ENCODE assay signal across 8 cellular contexts in genomic region chr17:50345443-50346312, GRCh38. TPM values are rescaled to one million over a fixed set of nuclear protein-coding genes. Genes with fewer than 3 reads are reported as not detected.
DNase-seq lines count a peak whose midpoint lies in the region; ATAC-seq and TF ChIP-seq lines count a peak whose summit lies in the region.

Gene XYLT2, plus strand, starts transcription at chr17:50346126. Its CDS starts 15 bp downstream, at chr17:50346141.

- peak within 1 kb of the TSS; percentile 92 for H3K4me3 ChIP-seq in BJ (ENCODE audit: low read depth, low read length)
- peak within 1 kb of the TSS; percentile 92 for H3K4me3 ChIP-seq in lower lobe of right lung

- TF ChIP-seq CTCF in BJ (IDR thresholded peaks at IDR 0.05; ENCODE audit: insufficient read depth, low read depth, low read length) (no peak), lower lobe of right lung (IDR thresholded peaks at IDR 0.05) (no peak)

- POLR2A ChIA-PET in BJ (lab: Charles Lee): no interaction called here
- POLR2A ChIA-PET in activated CD4-positive, alpha-beta memory T cell treated with anti-CD3 and anti-CD28 coated beads for 36 hours (lab: Charles Lee): interaction anchor here (0.6 to 2.0 kb wide), 9 partner anchors 11 to 205 kb away, joined by 3 to 10 read pairs (median 4); partner anchors contain the start of genes EME1, LRRC59 and MRPL27

- H3K9me3 Mint-ChIP-seq in activated CD4-positive, alpha-beta memory T cell treated with anti-CD3 and anti-CD28 coated beads for 36 hours: no peaks in the 10 kb centered on the region

- no peaks in the 10 kb centered on the region for H3K9me3 ChIP-seq in lower lobe of right lung

- CTCF ChIA-PET in BJ (lab: Yijun Ruan, JAX): interaction anchor here (1.0 to 2.7 kb wide), 4 partner anchors 13 to 52 kb away, joined by 3 to 19 read pairs (median 5); partner anchors contain the start of gene LRRC59
- CTCF ChIA-PET in activated CD4-positive, alpha-beta memory T cell treated with anti-CD3 and anti-CD28 coated beads for 36 hours (lab: Charles Lee): interaction anchor here (0.5 to 7.3 kb wide), 7 partner anchors 16 to 184 kb away, joined by 3 to 64 read pairs (median 5); no protein-coding TSS in a partner anchor

- peak within 1 kb of the TSS; percentile 91 for H3K4me3 Mint-ChIP-seq in activated CD4-positive, alpha-beta memory T cell treated with anti-CD3 and anti-CD28 coated beads for 36 hours

- DNase-seq in BJ (ENCODE audit: low read depth) (no peak), GM19240 (ENCODE audit: insufficient read length, low spot score) (peak; percentile 96), NCI-H774 (lab: John Stamatoyannopoulos, UW) (peak; percentile 95), ecto neural progenitor cell (ENCODE audit: low spot score) (peak; percentile 94), lower lobe of right lung (peak; percentile 92)
- peak; percentile 92 for DNase-seq in activated CD4-positive, alpha-beta memory T cell treated with anti-CD3 and anti-CD28 coated beads for 36 hours
- peak; percentile 80 to 91 (median 85) for DNase-seq in stimulated activated CD4-positive, alpha-beta T cell treated with anti-CD3 and anti-CD28 coated beads, TNF-alpha, amount 100 ng/mL, for 1 hour (ENCODE audit: low read depth in 3 of 3, low spot score in 1 of 3)

- H3K27me3 ChIP-seq in BJ (ENCODE audit: control insufficient read depth, insufficient read depth, low read length): no peaks in the 10 kb centered on the region
- no peaks in the 10 kb centered on the region for H3K27me3 ChIP-seq in lower lobe of right lung (ENCODE audit: low read depth)

- no peaks in the 10 kb centered on the region for H3K36me3 Mint-ChIP-seq in activated CD4-positive, alpha-beta memory T cell treated with anti-CD3 and anti-CD28 coated beads for 36 hours

- ATAC-seq in HG03469 (IDR thresholded peaks at IDR 0.05; ENCODE audit: unreplicated experiment) (peak; percentile 60), lower lobe of right lung (peak; percentile 97)

- no peaks in the 10 kb centered on the region for H3K36me3 ChIP-seq in BJ (ENCODE audit: control insufficient read depth, insufficient read depth, low read length)
- H3K36me3 ChIP-seq in lower lobe of right lung: no peaks in the 10 kb centered on the region

- peak within 1 kb of the TSS; percentile 91 for H3K27ac Mint-ChIP-seq in activated CD4-positive, alpha-beta memory T cell treated with anti-CD3 and anti-CD28 coated beads for 36 hours

- H3K27ac ChIP-seq in lower lobe of right lung: peak within 1 kb of the TSS; percentile 68

- H3K27me3 Mint-ChIP-seq in activated CD4-positive, alpha-beta memory T cell treated with anti-CD3 and anti-CD28 coated beads for 36 hours: no peaks in the 10 kb centered on the region

- H3K4me1 Mint-ChIP-seq in activated CD4-positive, alpha-beta memory T cell treated with anti-CD3 and anti-CD28 coated beads for 36 hours (ENCODE audit: low read depth): peaks cover 38% of the 10 kb centered on the region

- intact Hi-C loops in activated CD4-positive, alpha-beta memory T cell treated with anti-CD3 and anti-CD28 coated beads for 36 hours (cut with micrococcal nuclease): no loop called here
- intact Hi-C loops in lower lobe of right lung (cut with DNase I): no loop called here

- peaks cover 21% of the 10 kb centered on the region for H3K4me1 ChIP-seq in lower lobe of right lung

RNA-seq across cellular contexts. Expression of gene XYLT2, which starts in this region (rescaled TPM):
- polyA plus RNA-seq in BJ (2011; rRNA removed): 15.4 and 25.0 TPM in 2 replicates
- polyA minus RNA-seq in BJ (2011; rRNA and poly(A)+ RNA removed): 21.3 and 29.4 TPM in 2 replicates
- total RNA-seq in activated CD4-positive, alpha-beta memory T cell treated with anti-CD3 and anti-CD28 coated beads for 36 hours: 10 to 100 TPM; 41.3 to 43.3 TPM
- total RNA-seq in lower lobe of right lung: 19.3 TPM
